ENCODE assay signal across 1 cellular context in the genomic region with DNA sequence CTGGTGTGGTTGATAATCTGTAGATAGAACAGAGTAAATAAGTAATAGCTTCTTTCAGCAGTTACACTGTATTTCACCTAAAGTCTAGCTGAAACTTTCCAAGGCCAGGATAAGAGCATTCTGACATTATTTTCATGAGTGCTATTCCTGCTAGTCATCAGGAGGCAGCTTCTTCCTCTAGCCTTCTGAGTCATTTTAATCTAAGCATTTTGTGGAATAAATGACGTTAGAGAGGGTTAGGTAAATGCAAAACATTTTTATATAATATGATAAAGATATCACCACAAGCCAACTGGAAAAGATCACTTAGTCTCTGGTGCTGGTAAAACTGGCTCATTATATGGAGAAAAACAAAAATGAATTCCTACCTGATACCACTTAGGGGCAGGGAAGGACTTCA.
TF ChIP-seq lines count a peak whose summit lies in the region.

No MANE protein-coding gene starts in this region.

TF ChIP-seq in GM23338, 12 proteins besides CTCF, POLR2A, EP300 and RAD21:
- TF ChIP-seq POLR2AphosphoS5 (IDR thresholded peaks at IDR 0.05; ENCODE audit: low read depth) (no peak), ZNF114 (CRISPR knock-in tag; IDR thresholded peaks at IDR 0.05) (no peak), STAT1 (IDR thresholded peaks at IDR 0.05; ENCODE audit: unreplicated experiment) (no peak), EZH2 (IDR thresholded peaks at IDR 0.05; ENCODE audit: low read depth, unreplicated experiment) (no peak), ZNF331 (CRISPR knock-in tag; IDR thresholded peaks at IDR 0.05; ENCODE audit: low read depth) (no peak), JUNB (IDR thresholded peaks at IDR 0.05; ENCODE audit: unreplicated experiment) (no peak), NANOG (IDR thresholded peaks at IDR 0.05; ENCODE audit: borderline replicate concordance) (no peak), CREB1 (CRISPR knock-in tag; IDR thresholded peaks at IDR 0.05; ENCODE audit: low read depth) (no peak), EZH2phosphoT487 (IDR thresholded peaks at IDR 0.05; ENCODE audit: unreplicated experiment) (no peak)
- TF ChIP-seq, protein P1, sequence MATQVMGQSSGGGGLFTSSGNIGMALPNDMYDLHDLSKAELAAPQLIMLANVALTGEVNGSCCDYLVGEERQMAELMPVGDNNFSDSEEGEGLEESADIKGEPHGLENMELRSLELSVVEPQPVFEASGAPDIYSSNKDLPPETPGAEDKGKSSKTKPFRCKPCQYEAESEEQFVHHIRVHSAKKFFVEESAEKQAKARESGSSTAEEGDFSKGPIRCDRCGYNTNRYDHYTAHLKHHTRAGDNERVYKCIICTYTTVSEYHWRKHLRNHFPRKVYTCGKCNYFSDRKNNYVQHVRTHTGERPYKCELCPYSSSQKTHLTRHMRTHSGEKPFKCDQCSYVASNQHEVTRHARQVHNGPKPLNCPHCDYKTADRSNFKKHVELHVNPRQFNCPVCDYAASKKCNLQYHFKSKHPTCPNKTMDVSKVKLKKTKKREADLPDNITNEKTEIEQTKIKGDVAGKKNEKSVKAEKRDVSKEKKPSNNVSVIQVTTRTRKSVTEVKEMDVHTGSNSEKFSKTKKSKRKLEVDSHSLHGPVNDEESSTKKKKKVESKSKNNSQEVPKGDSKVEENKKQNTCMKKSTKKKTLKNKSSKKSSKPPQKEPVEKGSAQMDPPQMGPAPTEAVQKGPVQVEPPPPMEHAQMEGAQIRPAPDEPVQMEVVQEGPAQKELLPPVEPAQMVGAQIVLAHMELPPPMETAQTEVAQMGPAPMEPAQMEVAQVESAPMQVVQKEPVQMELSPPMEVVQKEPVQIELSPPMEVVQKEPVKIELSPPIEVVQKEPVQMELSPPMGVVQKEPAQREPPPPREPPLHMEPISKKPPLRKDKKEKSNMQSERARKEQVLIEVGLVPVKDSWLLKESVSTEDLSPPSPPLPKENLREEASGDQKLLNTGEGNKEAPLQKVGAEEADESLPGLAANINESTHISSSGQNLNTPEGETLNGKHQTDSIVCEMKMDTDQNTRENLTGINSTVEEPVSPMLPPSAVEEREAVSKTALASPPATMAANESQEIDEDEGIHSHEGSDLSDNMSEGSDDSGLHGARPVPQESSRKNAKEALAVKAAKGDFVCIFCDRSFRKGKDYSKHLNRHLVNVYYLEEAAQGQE (IDR thresholded peaks at IDR 0.05; ENCODE audit: unreplicated experiment) = no peak
- TF ChIP-seq, protein P2, sequence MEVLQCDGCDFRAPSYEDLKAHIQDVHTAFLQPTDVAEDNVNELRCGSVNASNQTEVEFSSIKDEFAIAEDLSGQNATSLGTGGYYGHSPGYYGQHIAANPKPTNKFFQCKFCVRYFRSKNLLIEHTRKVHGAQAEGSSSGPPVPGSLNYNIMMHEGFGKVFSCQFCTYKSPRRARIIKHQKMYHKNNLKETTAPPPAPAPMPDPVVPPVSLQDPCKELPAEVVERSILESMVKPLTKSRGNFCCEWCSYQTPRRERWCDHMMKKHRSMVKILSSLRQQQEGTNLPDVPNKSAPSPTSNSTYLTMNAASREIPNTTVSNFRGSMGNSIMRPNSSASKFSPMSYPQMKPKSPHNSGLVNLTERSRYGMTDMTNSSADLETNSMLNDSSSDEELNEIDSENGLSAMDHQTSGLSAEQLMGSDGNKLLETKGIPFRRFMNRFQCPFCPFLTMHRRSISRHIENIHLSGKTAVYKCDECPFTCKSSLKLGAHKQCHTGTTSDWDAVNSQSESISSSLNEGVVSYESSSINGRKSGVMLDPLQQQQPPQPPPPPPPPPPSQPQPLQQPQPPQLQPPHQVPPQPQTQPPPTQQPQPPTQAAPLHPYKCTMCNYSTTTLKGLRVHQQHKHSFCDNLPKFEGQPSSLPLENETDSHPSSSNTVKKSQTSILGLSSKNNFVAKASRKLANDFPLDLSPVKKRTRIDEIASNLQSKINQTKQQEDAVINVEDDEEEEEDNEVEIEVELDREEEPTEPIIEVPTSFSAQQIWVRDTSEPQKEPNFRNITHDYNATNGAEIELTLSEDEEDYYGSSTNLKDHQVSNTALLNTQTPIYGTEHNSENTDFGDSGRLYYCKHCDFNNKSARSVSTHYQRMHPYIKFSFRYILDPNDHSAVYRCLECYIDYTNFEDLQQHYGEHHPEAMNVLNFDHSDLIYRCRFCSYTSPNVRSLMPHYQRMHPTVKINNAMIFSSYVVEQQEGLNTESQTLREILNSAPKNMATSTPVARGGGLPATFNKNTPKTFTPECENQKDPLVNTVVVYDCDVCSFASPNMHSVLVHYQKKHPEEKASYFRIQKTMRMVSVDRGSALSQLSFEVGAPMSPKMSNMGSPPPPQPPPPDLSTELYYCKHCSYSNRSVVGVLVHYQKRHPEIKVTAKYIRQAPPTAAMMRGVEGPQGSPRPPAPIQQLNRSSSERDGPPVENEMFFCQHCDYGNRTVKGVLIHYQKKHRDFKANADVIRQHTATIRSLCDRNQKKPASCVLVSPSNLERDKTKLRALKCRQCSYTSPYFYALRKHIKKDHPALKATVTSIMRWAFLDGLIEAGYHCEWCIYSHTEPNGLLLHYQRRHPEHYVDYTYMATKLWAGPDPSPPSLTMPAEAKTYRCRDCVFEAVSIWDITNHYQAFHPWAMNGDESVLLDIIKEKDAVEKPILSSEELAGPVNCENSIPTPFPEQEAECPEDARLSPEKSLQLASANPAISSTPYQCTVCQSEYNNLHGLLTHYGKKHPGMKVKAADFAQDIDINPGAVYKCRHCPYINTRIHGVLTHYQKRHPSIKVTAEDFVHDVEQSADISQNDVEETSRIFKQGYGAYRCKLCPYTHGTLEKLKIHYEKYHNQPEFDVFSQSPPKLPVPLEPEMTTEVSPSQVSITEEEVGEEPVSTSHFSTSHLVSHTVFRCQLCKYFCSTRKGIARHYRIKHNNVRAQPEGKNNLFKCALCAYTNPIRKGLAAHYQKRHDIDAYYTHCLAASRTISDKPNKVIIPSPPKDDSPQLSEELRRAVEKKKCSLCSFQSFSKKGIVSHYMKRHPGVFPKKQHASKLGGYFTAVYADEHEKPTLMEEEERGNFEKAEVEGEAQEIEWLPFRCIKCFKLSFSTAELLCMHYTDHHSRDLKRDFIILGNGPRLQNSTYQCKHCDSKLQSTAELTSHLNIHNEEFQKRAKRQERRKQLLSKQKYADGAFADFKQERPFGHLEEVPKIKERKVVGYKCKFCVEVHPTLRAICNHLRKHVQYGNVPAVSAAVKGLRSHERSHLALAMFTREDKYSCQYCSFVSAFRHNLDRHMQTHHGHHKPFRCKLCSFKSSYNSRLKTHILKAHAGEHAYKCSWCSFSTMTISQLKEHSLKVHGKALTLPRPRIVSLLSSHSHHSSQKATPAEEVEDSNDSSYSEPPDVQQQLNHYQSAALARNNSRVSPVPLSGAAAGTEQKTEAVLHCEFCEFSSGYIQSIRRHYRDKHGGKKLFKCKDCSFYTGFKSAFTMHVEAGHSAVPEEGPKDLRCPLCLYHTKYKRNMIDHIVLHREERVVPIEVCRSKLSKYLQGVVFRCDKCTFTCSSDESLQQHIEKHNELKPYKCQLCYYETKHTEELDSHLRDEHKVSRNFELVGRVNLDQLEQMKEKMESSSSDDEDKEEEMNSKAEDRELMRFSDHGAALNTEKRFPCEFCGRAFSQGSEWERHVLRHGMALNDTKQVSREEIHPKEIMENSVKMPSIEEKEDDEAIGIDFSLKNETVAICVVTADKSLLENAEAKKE (CRISPR knock-in tag; IDR thresholded peaks at IDR 0.05) = no peak
- TF ChIP-seq, protein P3, sequence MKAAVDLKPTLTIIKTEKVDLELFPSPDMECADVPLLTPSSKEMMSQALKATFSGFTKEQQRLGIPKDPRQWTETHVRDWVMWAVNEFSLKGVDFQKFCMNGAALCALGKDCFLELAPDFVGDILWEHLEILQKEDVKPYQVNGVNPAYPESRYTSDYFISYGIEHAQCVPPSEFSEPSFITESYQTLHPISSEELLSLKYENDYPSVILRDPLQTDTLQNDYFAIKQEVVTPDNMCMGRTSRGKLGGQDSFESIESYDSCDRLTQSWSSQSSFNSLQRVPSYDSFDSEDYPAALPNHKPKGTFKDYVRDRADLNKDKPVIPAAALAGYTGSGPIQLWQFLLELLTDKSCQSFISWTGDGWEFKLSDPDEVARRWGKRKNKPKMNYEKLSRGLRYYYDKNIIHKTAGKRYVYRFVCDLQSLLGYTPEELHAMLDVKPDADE (IDR thresholded peaks at IDR 0.05) = no peak
